Comparison of ENCODE assay signal across 13 cellular contexts in the genomic region with DNA sequence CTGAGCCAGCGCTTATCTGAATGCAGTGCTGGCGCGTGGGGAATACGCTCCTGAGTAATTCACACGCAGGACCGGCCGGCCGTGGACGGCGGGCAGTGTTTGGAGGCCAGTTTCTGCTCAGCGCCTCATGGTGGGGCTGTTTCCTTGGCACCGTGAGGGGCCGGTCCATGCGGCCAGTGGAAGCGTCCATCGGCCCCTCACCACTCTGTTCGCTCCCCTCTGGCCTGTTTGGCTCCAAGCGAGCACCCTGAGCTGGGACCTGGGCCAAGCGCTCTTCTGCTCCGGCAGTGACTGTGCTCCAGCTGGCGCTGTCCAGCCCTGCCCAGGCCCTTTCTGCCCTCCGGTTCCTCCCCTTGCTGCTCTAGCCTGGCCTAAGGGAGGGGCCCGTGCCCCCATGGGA. TPM values are rescaled to one million over a fixed set of nuclear protein-coding genes. Genes with fewer than 3 reads are reported as not detected.
DNase-seq lines count a peak whose midpoint lies in the region; ATAC-seq and TF ChIP-seq lines count a peak whose summit lies in the region.
"Had no signal": no experiment of that assay in that cellular context is flagged by ENCODE, and none has a peak within 500 bp of the region (broad histone marks: within the 10 kb centered on the region; RNA-seq: fewer than 3 reads in every experiment).

No MANE protein-coding gene starts in this region.

- H3K9me3 ChIP-seq in SK-N-SH: no peaks in the 10 kb centered on the region

- TF ChIP-seq RAD21 in SK-N-SH (IDR thresholded peaks at IDR 0.05; ENCODE audit: low read length): peak; percentile 94

- no peaks in the 10 kb centered on the region for H4K20me1 ChIP-seq in SK-N-SH (ENCODE audit: insufficient read depth)

- no peaks in the 10 kb centered on the region for H3K27me3 ChIP-seq in SK-N-SH (ENCODE audit: insufficient read depth)

- POLR2A ChIA-PET in SK-N-SH (lab: Yijun Ruan, JAX): interaction anchor here (0.7 to 1.8 kb wide), 6 partner anchors 13 to 87 kb away, joined by 3 to 13 read pairs (median 6); no protein-coding TSS in a partner anchor

- peaks cover 0 to 16% of the 10 kb centered on the region in 2 experiments; a peak in 1 of 4 replicates for H3K4me1 ChIP-seq in SK-N-SH (ENCODE audit: control insufficient read depth in 1 of 2, insufficient read depth in 2 of 2, low read depth in 1 of 2, low read length in 1 of 2)

- H3K36me3 ChIP-seq in SK-N-SH (replicated peaks in 1 of 2; ENCODE audit: control insufficient read depth in 1 of 2, insufficient read depth in 2 of 2, low read length in 1 of 2): no peaks in the 10 kb centered on the region

- WGBS in SK-N-SH (ENCODE audit: low lambda C conversion rate): 22% methylated on average over 5 of the region's 23 CpGs

- no peak overlapping the region for H2AFZ ChIP-seq in SK-N-SH (ENCODE audit: low read depth)

- H3K9me2 ChIP-seq in SK-N-SH: no peaks in the 10 kb centered on the region

- H3K4me3 ChIP-seq in SK-N-SH (ENCODE audit: low read depth in 2 of 2, low read length in 1 of 2): no peak overlapping the region
- no peak overlapping the region for H3K4me3 ChIP-seq in fibroblast of the aortic adventitia (ENCODE audit: low read depth, low read length)

- H3K79me2 ChIP-seq in SK-N-SH (ENCODE audit: insufficient read depth): no peaks in the 10 kb centered on the region

- DNase-seq in COLO668 (lab: John Stamatoyannopoulos, UW; ENCODE audit: unreplicated experiment) (peak; percentile 41), SK-N-SH (peak; percentile 97), fibroblast of the aortic adventitia (ENCODE audit: low read depth) (peak; percentile 34), nucleus accumbens (lab: John Stamatoyannopoulos, UW) (peak in 53 of 56 donors; percentile 21 to 85 (median 65)), epidermal melanocyte (ENCODE audit: insufficient read length, low spot score) (no peak), amniotic stem cell (lab: John Stamatoyannopoulos, UW) (no peak)
- DNase-seq: activated CD8-positive, alpha-beta T cell treated with anti-CD3 and anti-CD28 coated beads for 36 hours; DND-41; mammary epithelial cell; MM.1S; OCI-M1 had no signal

- TF ChIP-seq CTCF in SK-N-SH (IDR thresholded peaks at IDR 0.05) (peak; percentile 45), fibroblast of the aortic adventitia (IDR thresholded peaks at IDR 0.05; ENCODE audit: insufficient read depth, low read length) (peak; percentile 28)

- H3K27ac ChIP-seq in SK-N-SH (ENCODE audit: low read depth in 2 of 2, low read length in 1 of 2): peak overlapping the region in 1 of 2 experiments; percentile 58; a peak in 1 of 4 replicates

- no peak for TF ChIP-seq EP300 in SK-N-SH (IDR thresholded peaks at IDR 0.05; ENCODE audit: borderline replicate concordance in 1 of 2, low read depth in 1 of 2, low read length in 1 of 2)

- CTCF ChIA-PET in SK-N-SH (lab: Yijun Ruan, JAX): interaction anchor here (0.6 to 2.9 kb wide), 42 partner anchors 10 to 268 kb away, joined by 3 to 53 read pairs (median 5); partner anchors contain the start of genes PANK4, PLCH2, PRXL2B and TNFRSF14

- H3F3A ChIP-seq in SK-N-SH (replicated peaks; ENCODE audit: insufficient read depth): no peaks in the 10 kb centered on the region

- no peak overlapping the region for H3K4me2 ChIP-seq in SK-N-SH

- ATAC-seq in GM21723 (IDR thresholded peaks at IDR 0.05; ENCODE audit: unreplicated experiment) (no peak), HG02610 (IDR thresholded peaks at IDR 0.05; ENCODE audit: unreplicated experiment) (no peak)
- ATAC-seq: activated CD8-positive, alpha-beta T cell treated with anti-CD3 and anti-CD28 coated beads for 36 hours had no signal

- H3K9ac ChIP-seq in SK-N-SH: no peak overlapping the region

TF ChIP-seq in SK-N-SH, 30 proteins besides CTCF, POLR2A, EP300 and RAD21:
- TF ChIP-seq IRF3 (IDR thresholded peaks at IDR 0.05; ENCODE audit: low read depth, low read length) (no peak), SMC3 (IDR thresholded peaks at IDR 0.05; ENCODE audit: low read depth, low read length) (peak; percentile 81), MEF2A (IDR thresholded peaks at IDR 0.05; ENCODE audit: borderline replicate concordance, low read depth) (no peak), MXI1 (IDR thresholded peaks at IDR 0.05; ENCODE audit: low read depth, low read length) (peak; percentile 66), RXRA (IDR thresholded peaks at IDR 0.05; ENCODE audit: borderline replicate concordance, low read depth) (no peak), FOXJ3 (CRISPR knock-in tag; IDR thresholded peaks at IDR 0.05) (peak; percentile 71), NFIC (IDR thresholded peaks at IDR 0.05; ENCODE audit: borderline replicate concordance) (peak; percentile 36; the same call in 1 of the 2 replicates)
- TF ChIP-seq, protein P1, sequence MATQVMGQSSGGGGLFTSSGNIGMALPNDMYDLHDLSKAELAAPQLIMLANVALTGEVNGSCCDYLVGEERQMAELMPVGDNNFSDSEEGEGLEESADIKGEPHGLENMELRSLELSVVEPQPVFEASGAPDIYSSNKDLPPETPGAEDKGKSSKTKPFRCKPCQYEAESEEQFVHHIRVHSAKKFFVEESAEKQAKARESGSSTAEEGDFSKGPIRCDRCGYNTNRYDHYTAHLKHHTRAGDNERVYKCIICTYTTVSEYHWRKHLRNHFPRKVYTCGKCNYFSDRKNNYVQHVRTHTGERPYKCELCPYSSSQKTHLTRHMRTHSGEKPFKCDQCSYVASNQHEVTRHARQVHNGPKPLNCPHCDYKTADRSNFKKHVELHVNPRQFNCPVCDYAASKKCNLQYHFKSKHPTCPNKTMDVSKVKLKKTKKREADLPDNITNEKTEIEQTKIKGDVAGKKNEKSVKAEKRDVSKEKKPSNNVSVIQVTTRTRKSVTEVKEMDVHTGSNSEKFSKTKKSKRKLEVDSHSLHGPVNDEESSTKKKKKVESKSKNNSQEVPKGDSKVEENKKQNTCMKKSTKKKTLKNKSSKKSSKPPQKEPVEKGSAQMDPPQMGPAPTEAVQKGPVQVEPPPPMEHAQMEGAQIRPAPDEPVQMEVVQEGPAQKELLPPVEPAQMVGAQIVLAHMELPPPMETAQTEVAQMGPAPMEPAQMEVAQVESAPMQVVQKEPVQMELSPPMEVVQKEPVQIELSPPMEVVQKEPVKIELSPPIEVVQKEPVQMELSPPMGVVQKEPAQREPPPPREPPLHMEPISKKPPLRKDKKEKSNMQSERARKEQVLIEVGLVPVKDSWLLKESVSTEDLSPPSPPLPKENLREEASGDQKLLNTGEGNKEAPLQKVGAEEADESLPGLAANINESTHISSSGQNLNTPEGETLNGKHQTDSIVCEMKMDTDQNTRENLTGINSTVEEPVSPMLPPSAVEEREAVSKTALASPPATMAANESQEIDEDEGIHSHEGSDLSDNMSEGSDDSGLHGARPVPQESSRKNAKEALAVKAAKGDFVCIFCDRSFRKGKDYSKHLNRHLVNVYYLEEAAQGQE (IDR thresholded peaks at IDR 0.05; ENCODE audit: low read depth, low read length): peak; percentile 91

RNA-seq across cellular contexts. Expression of gene PLCH2, which starts 16.3 kb away (rescaled TPM):
- polyA plus RNA-seq in SK-N-SH (2012; rRNA removed): 0.08 and 0.18 TPM in 2 replicates
- 0.06 and 0.16 TPM in 2 replicates for polyA plus RNA-seq in SK-N-SH (2012; cell fraction: cytosol; rRNA removed)
- polyA plus RNA-seq in SK-N-SH (2012; cell fraction: nucleus; rRNA removed): 0.68 and 0.74 TPM in 2 replicates
- 0.81 TPM in 1 of 2 replicates, not detected in the other for total RNA-seq in fibroblast of the aortic adventitia (ENCODE audit: low replicate concordance)

RNA-seq across cellular contexts. Expression of gene PEX10, which starts 47.4 kb away (rescaled TPM):
- 25.7 and 28.6 TPM in 2 replicates for polyA plus RNA-seq in SK-N-SH (2012; rRNA removed)
- 15.1 and 21.5 TPM in 2 replicates for polyA plus RNA-seq in SK-N-SH (2012; cell fraction: cytosol; rRNA removed)
- 36.3 and 37.8 TPM in 2 replicates for polyA plus RNA-seq in SK-N-SH (2012; cell fraction: nucleus; rRNA removed)
- 12.8 and 24.9 TPM in 2 replicates for total RNA-seq in fibroblast of the aortic adventitia (ENCODE audit: low replicate concordance)

Comparison
In these comparisons a context has a peak if more than half of its experiments do, and no peak if none do; other contexts are left out.
1. DNase-seq: peak in COLO668 (single experiment), SK-N-SH (single experiment), fibroblast of the aortic adventitia (single experiment) and nucleus accumbens (53 of 56); none in epidermal melanocyte (single experiment) and amniotic stem cell (single experiment).